Comparison of ENCODE assay signal across 21 cellular contexts in the genomic region with DNA sequence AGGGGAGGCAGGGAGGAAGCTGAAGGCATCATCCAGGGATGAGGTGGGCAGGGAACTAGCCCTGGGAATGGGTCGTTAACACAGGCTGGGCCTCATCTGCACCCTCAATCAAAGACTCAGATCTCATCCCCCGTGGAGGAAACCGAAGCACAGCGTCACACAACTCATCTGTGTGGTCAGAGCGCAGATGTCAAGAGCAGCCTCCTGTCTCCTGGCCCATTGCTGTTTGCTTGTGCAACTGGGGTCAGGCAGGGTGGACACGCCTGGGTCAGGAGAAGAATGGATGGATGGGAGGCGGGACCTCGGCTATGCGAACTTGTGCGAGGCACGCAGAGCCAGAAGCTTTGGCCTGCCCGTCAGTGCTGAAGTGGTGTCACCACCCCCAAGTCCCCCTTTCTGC.
DNase-seq lines count a peak whose midpoint lies in the region; ATAC-seq and TF ChIP-seq lines count a peak whose summit lies in the region.
"Had no signal": no experiment of that assay in that cellular context is flagged by ENCODE, and none has a peak within 500 bp of the region (broad histone marks: within the 10 kb centered on the region; RNA-seq: fewer than 3 reads in every experiment).

No MANE protein-coding gene starts in this region.

- no peak overlapping the region for H4K91ac ChIP-seq in neuronal stem cell (ENCODE audit: low read depth, low read length, poor library complexity)

- H3K36me3 Mint-ChIP-seq in chondrocyte (ENCODE audit: low read depth): no peaks in the 10 kb centered on the region
- no peaks in the 10 kb centered on the region for H3K36me3 Mint-ChIP-seq in activated T-cell treated with anti-CD3 and anti-CD28 coated beads, Interleukin-2, amount 50 U/mL, for 24 hours (ENCODE audit: low read depth)
- H3K36me3 Mint-ChIP-seq: CD8-positive, alpha-beta memory T cell had no signal

- WGBS in neuronal stem cell (ENCODE audit: extremely low coverage in 2 of 2, insufficient read length in 2 of 2, insufficient replicate concordance in 1 of 2), 2 donors: no CpG with 5 or more reads among the region's 12 CpGs

- no peak overlapping the region for H3K9ac ChIP-seq in neuronal stem cell (ENCODE audit: low read depth, low read length, poor library complexity)
- H3K9ac ChIP-seq: BLaER1 treated with 17β-estradiol and CSF1 and Interleukin-3, amounts not matched to agents 10 nM and 100 nM had no signal

- no peak overlapping the region for H3K4me3 ChIP-seq in neuronal stem cell (ENCODE audit: low read length in 2 of 2)
- H3K4me3 ChIP-seq: BLaER1 treated with 17β-estradiol and CSF1 and Interleukin-3, amounts not matched to agents 10 nM and 100 nM; GM12878 had no signal

- no peaks in the 10 kb centered on the region for H3K9me3 Mint-ChIP-seq in chondrocyte (ENCODE audit: low read depth)
- no peaks in the 10 kb centered on the region for H3K9me3 Mint-ChIP-seq in activated T-cell treated with anti-CD3 and anti-CD28 coated beads, Interleukin-2, amount 50 U/mL, for 24 hours
- H3K9me3 Mint-ChIP-seq: HFFc6 had no signal

- no peak overlapping the region for H3K4me2 ChIP-seq in neuronal stem cell (ENCODE audit: insufficient read depth, low read length, poor library complexity, severe bottlenecking)
- H3K4me2 ChIP-seq: BLaER1 treated with 17β-estradiol and CSF1 and Interleukin-3, amounts not matched to agents 10 nM and 100 nM had no signal

- H3K79me1 ChIP-seq in neuronal stem cell (ENCODE audit: low read depth, low read length): no peaks in the 10 kb centered on the region

- H3K36me3 ChIP-seq in neuronal stem cell (replicated peaks in 1 of 2; ENCODE audit: control insufficient read depth in 2 of 2, insufficient read depth in 2 of 2, low read length in 2 of 2): no peaks in the 10 kb centered on the region
- H3K36me3 ChIP-seq: BLaER1 treated with 17β-estradiol and CSF1 and Interleukin-3, amounts not matched to agents 10 nM and 100 nM had no signal

- H4K8ac ChIP-seq in neuronal stem cell (ENCODE audit: low read depth, low read length): no peak overlapping the region

- H3K14ac ChIP-seq in neuronal stem cell (ENCODE audit: low read length): no peak overlapping the region

- no peak overlapping the region for H2BK5ac ChIP-seq in neuronal stem cell (ENCODE audit: low read length)

- H3K4me1 Mint-ChIP-seq in chondrocyte (ENCODE audit: low read depth): no peaks in the 10 kb centered on the region
- no peaks in the 10 kb centered on the region for H3K4me1 Mint-ChIP-seq in activated T-cell treated with anti-CD3 and anti-CD28 coated beads, Interleukin-2, amount 50 U/mL, for 24 hours (ENCODE audit: low read depth)
- H3K4me1 Mint-ChIP-seq: B cell; CD8-positive, alpha-beta memory T cell had no signal

- no peak overlapping the region for H2AK5ac ChIP-seq in neuronal stem cell (ENCODE audit: low read depth, low read length)

- H3K4ac ChIP-seq in neuronal stem cell (ENCODE audit: low read length): no peak overlapping the region

- peaks cover 0 to 3% of the 10 kb centered on the region in 2 donors for H3K9me3 ChIP-seq in neuronal stem cell (replicated peaks in 1 of 2; ENCODE audit: control insufficient read depth in 2 of 2, insufficient read depth in 1 of 2, low read depth in 1 of 2, low read length in 2 of 2)

- H3K27ac Mint-ChIP-seq in chondrocyte (ENCODE audit: unreplicated experiment): no peak overlapping the region
- H3K27ac Mint-ChIP-seq in activated T-cell treated with anti-CD3 and anti-CD28 coated beads, Interleukin-2, amount 50 U/mL, for 24 hours: no peak overlapping the region
- H3K27ac Mint-ChIP-seq: B cell; CD8-positive, alpha-beta memory T cell; HFFc6 had no signal

- no peak overlapping the region for H2BK120ac ChIP-seq in neuronal stem cell (ENCODE audit: low read depth, low read length)

- H3K27me3 Mint-ChIP-seq in chondrocyte (ENCODE audit: low read depth): peaks cover 44% of the 10 kb centered on the region
- no peaks in the 10 kb centered on the region for H3K27me3 Mint-ChIP-seq in activated T-cell treated with anti-CD3 and anti-CD28 coated beads, Interleukin-2, amount 50 U/mL, for 24 hours

- peak; percentile 63 for DNase-seq in chondrocyte (ENCODE audit: low spot score)
- no peak for DNase-seq in neuronal stem cell (ENCODE audit: low spot score)
- DNase-seq in activated T-cell treated with anti-CD3 and anti-CD28 coated beads, Interleukin-2, amount 50 U/mL, for 24 hours: no peak
- DNase-seq in NCI-H2196 (lab: John Stamatoyannopoulos, UW; ENCODE audit: unreplicated experiment): no peak
- DNase-seq in T-helper 9 cell: no peak
- DNase-seq: 8988T, COR-L47, DMS 273 treated with DMSO at 0.1 percent for 48 hours, DMS53, DND-41, EL, GOT3, H7, HFFc6 had no signal

- H2BK15ac ChIP-seq in neuronal stem cell (ENCODE audit: low read length): no peak overlapping the region

- H3K27ac ChIP-seq in angular gyrus (ENCODE audit: low read depth, low read length): peak overlapping the region; percentile 16
- no peak overlapping the region for H3K27ac ChIP-seq in neuronal stem cell (replicated peaks; ENCODE audit: low read length)
- H3K27ac ChIP-seq: BLaER1 treated with 17β-estradiol and CSF1 and Interleukin-3, amounts not matched to agents 10 nM and 100 nM had no signal

- H2BK12ac ChIP-seq in neuronal stem cell (ENCODE audit: low read length): no peak overlapping the region

- H3K18ac ChIP-seq in neuronal stem cell (ENCODE audit: low read length): peak overlapping the region; percentile 5

- no peak for ATAC-seq in HG02840 (IDR thresholded peaks at IDR 0.05; ENCODE audit: low FRiP score, unreplicated experiment)
- ATAC-seq: GM12878, HCT116 had no signal

- H3K4me1 ChIP-seq in neuronal stem cell (ENCODE audit: control insufficient read depth in 2 of 2, insufficient read depth in 1 of 2, low read depth in 1 of 2, low read length in 2 of 2): peaks cover 5 to 24% of the 10 kb centered on the region in 2 donors

- H2AFZ ChIP-seq in neuronal stem cell (ENCODE audit: low read length): no peak overlapping the region

- no peak for TF ChIP-seq CTCF in chondrocyte (IDR thresholded peaks at IDR 0.05)

- no peak overlapping the region for H3K4me3 Mint-ChIP-seq in chondrocyte (ENCODE audit: unreplicated experiment)
- H3K4me3 Mint-ChIP-seq in activated T-cell treated with anti-CD3 and anti-CD28 coated beads, Interleukin-2, amount 50 U/mL, for 24 hours: no peak overlapping the region
- H3K4me3 Mint-ChIP-seq: B cell; CD8-positive, alpha-beta memory T cell; HFFc6 had no signal

- no peaks in the 10 kb centered on the region for H3K27me3 ChIP-seq in neuronal stem cell (ENCODE audit: control insufficient read depth in 3 of 3, insufficient read depth in 3 of 3, low read depth in 1 of 3, low read length in 3 of 3)
- H3K27me3 ChIP-seq: BLaER1 treated with 17β-estradiol and CSF1 and Interleukin-3, amounts not matched to agents 10 nM and 100 nM had no signal

- H3K23ac ChIP-seq in neuronal stem cell (ENCODE audit: low read depth, low read length, poor library complexity): no peak overlapping the region
